ENCODE assay signal across 8 cellular contexts in the genomic region with DNA sequence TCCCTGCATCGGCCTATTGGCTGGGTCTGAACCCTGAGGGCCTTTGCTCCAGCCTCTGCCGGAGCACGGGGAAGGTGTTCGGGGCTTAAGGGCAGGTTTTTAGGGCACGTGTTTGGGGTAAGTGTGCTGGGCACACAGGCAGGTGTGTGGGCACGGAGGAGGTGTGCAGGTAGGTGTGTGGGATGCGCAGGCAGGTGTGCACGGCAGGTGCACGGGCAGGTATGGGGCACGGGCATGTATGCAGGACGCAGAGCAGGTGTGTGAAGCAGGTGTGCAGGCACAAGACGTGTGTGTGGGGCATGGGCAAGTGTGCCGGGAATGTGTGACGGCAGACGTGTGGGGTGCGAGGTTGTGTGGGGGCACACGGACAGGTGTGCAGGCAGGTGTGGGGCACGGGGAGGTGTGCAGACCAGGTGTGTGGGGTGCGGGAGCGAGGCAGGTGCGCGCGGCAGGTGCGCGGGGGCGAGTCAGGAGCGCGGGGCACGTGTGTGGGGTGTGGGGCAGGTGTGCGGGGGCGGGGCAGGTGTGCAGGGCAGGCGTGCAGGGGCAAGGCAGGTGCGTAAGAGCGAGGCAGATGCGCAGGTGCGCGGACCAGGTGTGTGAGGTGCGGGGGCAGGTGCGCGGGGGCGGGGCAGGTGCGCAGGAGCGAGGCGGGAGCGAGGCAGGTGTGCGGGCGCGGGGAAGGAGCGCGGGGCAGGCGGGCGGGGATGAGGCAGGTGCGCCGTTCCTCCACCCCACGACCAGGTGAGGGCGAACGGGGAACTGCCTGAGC. TPM values are rescaled to one million over a fixed set of nuclear protein-coding genes. Genes with fewer than 3 reads are reported as not detected.
DNase-seq lines count a peak whose midpoint lies in the region; ATAC-seq and TF ChIP-seq lines count a peak whose summit lies in the region.

No MANE protein-coding gene starts in this region.

- H4K20me1 ChIP-seq in neural cell (ENCODE audit: insufficient read depth) = no peaks in the 10 kb centered on the region

- H3K9ac ChIP-seq in neural cell (ENCODE audit: low read length) = peak overlapping the region; percentile 70

- no peak for ATAC-seq in effector memory CD8-positive, alpha-beta T cell (replicated peaks)
- no peak for ATAC-seq in GM21381 (IDR thresholded peaks at IDR 0.05; ENCODE audit: unreplicated experiment)

- no peaks in the 10 kb centered on the region for H3K36me3 ChIP-seq in neural cell (ENCODE audit: insufficient read depth, low read length)

- H3K27ac Mint-ChIP-seq in effector memory CD8-positive, alpha-beta T cell = peak overlapping the region; percentile 85 to 92

- peak overlapping the region; percentile 65 for H2AFZ ChIP-seq in neural cell (ENCODE audit: low read depth, low read length)

- H3K9me3 Mint-ChIP-seq in effector memory CD8-positive, alpha-beta T cell = no peaks in the 10 kb centered on the region

- no peaks in the 10 kb centered on the region for H3K79me2 ChIP-seq in neural cell (replicated peaks; ENCODE audit: insufficient read depth, low read length)

- H3K9me2 ChIP-seq in neural cell (ENCODE audit: insufficient read depth, low read length) = no peaks in the 10 kb centered on the region

- no peak for TF ChIP-seq POLR2A in erythroblast (IDR thresholded peaks at IDR 0.05; ENCODE audit: low read length)

- no peaks in the 10 kb centered on the region for H3K36me3 Mint-ChIP-seq in effector memory CD8-positive, alpha-beta T cell (ENCODE audit: insufficient read depth)

- peak overlapping the region; percentile 74; the same call in 1 of the 2 replicates for H3K4me3 ChIP-seq in GM08714 (ENCODE audit: low read length)
- peak overlapping the region; percentile 92 for H3K4me3 ChIP-seq in neural cell (ENCODE audit: low read length)

- peak overlapping the region; percentile 24 for H3K27ac ChIP-seq in neural cell (ENCODE audit: low read length)

- peak; percentile 44 for DNase-seq in NCI-H526 treated with DMSO at 0.1 percent for 48 hours (lab: John Stamatoyannopoulos, UW)
- no peak for DNase-seq in effector memory CD8-positive, alpha-beta T cell
- no peak for DNase-seq in stimulated activated naive CD4-positive, alpha-beta T cell treated with Interleukin-2 at 50 U/mL for 16 hours (lab: John Stamatoyannopoulos, UW)
- DNase-seq in erythroblast (lab: John Stamatoyannopoulos, UW) = no peak
- DNase-seq in stimulated activated CD4-positive, alpha-beta T cell treated with anti-CD3 and anti-CD28 coated beads, Interleukin-1b, Interleukin-23, amount 100 ng/mL, for 48 hours = no peak

- TF ChIP-seq CTCF in neural cell (IDR thresholded peaks at IDR 0.05; ENCODE audit: poor library complexity, severe bottlenecking) = no peak

- no peaks in the 10 kb centered on the region for H3K9me3 ChIP-seq in neural cell (ENCODE audit: low read length)

- TF ChIP-seq RAD21 in neural cell (conservative IDR thresholded peaks at IDR 0.05) = no peak

- no peak overlapping the region for H3K4me2 ChIP-seq in neural cell (ENCODE audit: low read length)

- H3F3A ChIP-seq in neural cell (ENCODE audit: insufficient read depth, low read length, poor library complexity, severe bottlenecking) = no peaks in the 10 kb centered on the region

- H3K4me3 Mint-ChIP-seq in effector memory CD8-positive, alpha-beta T cell = peak overlapping the region; percentile 84 to 90

- peaks cover 21 to 29% of the 10 kb centered on the region in 2 donors for H3K4me1 Mint-ChIP-seq in effector memory CD8-positive, alpha-beta T cell (ENCODE audit: low read depth in 2 of 2)

- no peak for TF ChIP-seq EP300 in neural cell (conservative IDR thresholded peaks at IDR 0.05; ENCODE audit: poor library complexity, severe bottlenecking)

- no peaks in the 10 kb centered on the region for H3K27me3 Mint-ChIP-seq in effector memory CD8-positive, alpha-beta T cell

- H3K27me3 ChIP-seq in neural cell (ENCODE audit: insufficient read depth, low read depth, low read length) = no peaks in the 10 kb centered on the region

TF ChIP-seq in neural cell, 6 proteins besides CTCF, POLR2A, EP300 and RAD21:
- no peak for TF ChIP-seq MXI1 (conservative IDR thresholded peaks at IDR 0.05; ENCODE audit: poor library complexity, severe bottlenecking)
- TF ChIP-seq SMC3 (conservative IDR thresholded peaks at IDR 0.05; ENCODE audit: poor library complexity) = no peak
- no peak for TF ChIP-seq POLR2AphosphoS5 (IDR thresholded peaks at IDR 0.05)
- TF ChIP-seq EZH2 (IDR thresholded peaks at IDR 0.05; ENCODE audit: borderline replicate concordance, insufficient read depth, low read length, poor library complexity, severe bottlenecking) = no peak
- TF ChIP-seq, protein P1, sequence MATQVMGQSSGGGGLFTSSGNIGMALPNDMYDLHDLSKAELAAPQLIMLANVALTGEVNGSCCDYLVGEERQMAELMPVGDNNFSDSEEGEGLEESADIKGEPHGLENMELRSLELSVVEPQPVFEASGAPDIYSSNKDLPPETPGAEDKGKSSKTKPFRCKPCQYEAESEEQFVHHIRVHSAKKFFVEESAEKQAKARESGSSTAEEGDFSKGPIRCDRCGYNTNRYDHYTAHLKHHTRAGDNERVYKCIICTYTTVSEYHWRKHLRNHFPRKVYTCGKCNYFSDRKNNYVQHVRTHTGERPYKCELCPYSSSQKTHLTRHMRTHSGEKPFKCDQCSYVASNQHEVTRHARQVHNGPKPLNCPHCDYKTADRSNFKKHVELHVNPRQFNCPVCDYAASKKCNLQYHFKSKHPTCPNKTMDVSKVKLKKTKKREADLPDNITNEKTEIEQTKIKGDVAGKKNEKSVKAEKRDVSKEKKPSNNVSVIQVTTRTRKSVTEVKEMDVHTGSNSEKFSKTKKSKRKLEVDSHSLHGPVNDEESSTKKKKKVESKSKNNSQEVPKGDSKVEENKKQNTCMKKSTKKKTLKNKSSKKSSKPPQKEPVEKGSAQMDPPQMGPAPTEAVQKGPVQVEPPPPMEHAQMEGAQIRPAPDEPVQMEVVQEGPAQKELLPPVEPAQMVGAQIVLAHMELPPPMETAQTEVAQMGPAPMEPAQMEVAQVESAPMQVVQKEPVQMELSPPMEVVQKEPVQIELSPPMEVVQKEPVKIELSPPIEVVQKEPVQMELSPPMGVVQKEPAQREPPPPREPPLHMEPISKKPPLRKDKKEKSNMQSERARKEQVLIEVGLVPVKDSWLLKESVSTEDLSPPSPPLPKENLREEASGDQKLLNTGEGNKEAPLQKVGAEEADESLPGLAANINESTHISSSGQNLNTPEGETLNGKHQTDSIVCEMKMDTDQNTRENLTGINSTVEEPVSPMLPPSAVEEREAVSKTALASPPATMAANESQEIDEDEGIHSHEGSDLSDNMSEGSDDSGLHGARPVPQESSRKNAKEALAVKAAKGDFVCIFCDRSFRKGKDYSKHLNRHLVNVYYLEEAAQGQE (IDR thresholded peaks at IDR 0.05; ENCODE audit: borderline replicate concordance) = no peak
- no peak for TF ChIP-seq TAF1 (IDR thresholded peaks at IDR 0.05; ENCODE audit: low read depth)
TF ChIP-seq in neural cell: peak in this region for 0.

RNA-seq across cellular contexts. Expression of a gene that starts 28.6 kb away (rescaled TPM):
- 15.1 and 22.7 TPM in 2 replicates for polyA plus RNA-seq in neural cell
- 21.4 and 21.8 TPM in 2 replicates for polyA minus RNA-seq in neural cell
